ENCODE assay signal across 8 cellular contexts in genomic region chr13:77699059-77699680, GRCh38. TPM values are rescaled to one million over a fixed set of nuclear protein-coding genes. Genes with fewer than 3 reads are reported as not detected.
DNase-seq lines count a peak whose midpoint lies in the region; ATAC-seq and TF ChIP-seq lines count a peak whose summit lies in the region.

No MANE protein-coding gene starts in this region.

- 0 to 1% methylated on average over 4 of the region's 4 CpGs for WGBS in body of pancreas, 2 donors
- WGBS in mesodermal cell (ENCODE audit: insufficient coverage in 2 of 2), 2 experiments = no CpG with 5 or more reads among the region's 4 CpGs

- H3K27me3 ChIP-seq in right atrium auricular region (no peaks in the 10 kb centered on the region), body of pancreas (no peaks in the 10 kb centered on the region)

- no peak for TF ChIP-seq POLR2A in body of pancreas (IDR thresholded peaks at IDR 0.05)

- intact Hi-C loops in cardiac septum (cut with DNase I) = no loop called here
- intact Hi-C loops in body of pancreas (cut with DNase I) = no loop called here

- H3K36me3 ChIP-seq in right atrium auricular region = no peaks in the 10 kb centered on the region
- H3K36me3 ChIP-seq in body of pancreas (replicated peaks in 1 of 2; ENCODE audit: insufficient read depth in 1 of 2, low read depth in 2 of 2) = no peaks in the 10 kb centered on the region
- no peaks in the 10 kb centered on the region for H3K36me3 ChIP-seq in mesodermal cell (ENCODE audit: control insufficient read depth, insufficient read depth, low read length)

- ATAC-seq in body of pancreas (no peak), HG03159 (IDR thresholded peaks at IDR 0.05; ENCODE audit: unreplicated experiment) (no peak), HG02763 (IDR thresholded peaks at IDR 0.05; ENCODE audit: unreplicated experiment) (no peak)

- no peak for TF ChIP-seq CTCF in right atrium auricular region (IDR thresholded peaks at IDR 0.05)
- TF ChIP-seq CTCF in body of pancreas (IDR thresholded peaks at IDR 0.05) = no peak

- DNase-seq in right atrium auricular region (ENCODE audit: low spot score) = no peak
- DNase-seq in cardiac septum (ENCODE audit: low spot score) = no peak
- no peak for DNase-seq in body of pancreas
- DNase-seq in NCI-H1048 (lab: John Stamatoyannopoulos, UW) = no peak
- no peak for DNase-seq in activated CD4-positive, CD25-positive, alpha-beta regulatory T cell (lab: John Stamatoyannopoulos, UW)

- H3K27ac ChIP-seq in right atrium auricular region (peak overlapping the region in 1 of 2 donors; percentile 63), body of pancreas (peak overlapping the region; percentile 76 to 90 (median 86)), mesodermal cell (ENCODE audit: low read depth, low read length, severe bottlenecking) (no peak overlapping the region)

- H3K4me1 ChIP-seq in right atrium auricular region (peaks cover 0 to 22% of the 10 kb centered on the region in 2 donors), body of pancreas (peaks cover 51% of the 10 kb centered on the region), mesodermal cell (ENCODE audit: control insufficient read depth, insufficient read depth, low read length, poor library complexity, severe bottlenecking) (no peaks in the 10 kb centered on the region)

- H3K4me3 ChIP-seq in right atrium auricular region (peak overlapping the region; percentile 75 to 84), body of pancreas (peak overlapping the region; percentile 26 to 66), mesodermal cell (ENCODE audit: extremely low read depth, insufficient read depth, low read length, poor library complexity, severe bottlenecking) (peak overlapping the region; percentile 45)

- no peaks in the 10 kb centered on the region for H3K9me3 ChIP-seq in right atrium auricular region
- H3K9me3 ChIP-seq in body of pancreas = no peaks in the 10 kb centered on the region
- no peaks in the 10 kb centered on the region for H3K9me3 ChIP-seq in mesodermal cell (ENCODE audit: control insufficient read depth, low read length)

RNA-seq across cellular contexts. Expression of gene SLAIN1, which starts 1.7 kb away (rescaled TPM):
- total RNA-seq in right atrium auricular region (10 to 100 TPM; 14.9 to 21.9 TPM), cardiac septum (3.8 TPM), body of pancreas (10 to 100 TPM; 14.8 to 20.0 TPM)
- polyA plus RNA-seq in mesodermal cell (2013, experiment 1 of 2) = 4.2 TPM
- 3.8 TPM for polyA plus RNA-seq in mesodermal cell (2013, experiment 2 of 2)
